Comparison of ENCODE assay signal across 8 cellular contexts in genomic region chr13:110952135-110952534, GRCh38. TPM values are rescaled to one million over a fixed set of nuclear protein-coding genes. Genes with fewer than 3 reads are reported as not detected.
DNase-seq lines count a peak whose midpoint lies in the region; ATAC-seq, FAIRE-seq and TF ChIP-seq lines count a peak whose summit lies in the region.
"Not testable (repeated sequence)": the region's sequence is repeated elsewhere in the genome, so short reads cannot be mapped to it uniquely, and the experiment has no call there.

No MANE protein-coding gene starts in this region.

- ATAC-seq in GM19372 (IDR thresholded peaks at IDR 0.05; ENCODE audit: low read depth, unreplicated experiment) (peak; percentile 56), GM21723 (IDR thresholded peaks at IDR 0.05; ENCODE audit: unreplicated experiment) (peak; percentile 56), HG02884 (IDR thresholded peaks at IDR 0.05; ENCODE audit: unreplicated experiment) (peak; percentile 63), HG03442 (IDR thresholded peaks at IDR 0.05; ENCODE audit: unreplicated experiment) (peak; percentile 83), RWPE2 (ENCODE audit: low read depth) (peak; percentile 18)
- ATAC-seq in activated naive CD4-positive, alpha-beta T cell treated with anti-CD3 and anti-CD28 coated beads, Interleukin-2, amount 50 U/mL, for 72 hours: peak; percentile 84 to 88
- peak; percentile 94 for ATAC-seq in stimulated activated effector memory CD8-positive, alpha-beta T cell treated with anti-CD3 and anti-CD28 coated beads, Interleukin-12 subunit alpha, Interleukin-12 subunit beta, amount 100 ng/mL, for 72 hours

- not testable (repeated sequence) for H3K4me3 Mint-ChIP-seq in stimulated activated effector memory CD8-positive, alpha-beta T cell treated with anti-CD3 and anti-CD28 coated beads, Interleukin-12 subunit alpha, Interleukin-12 subunit beta, amount 100 ng/mL, for 72 hours

- H3K4me3 ChIP-seq in RWPE2 (ENCODE audit: severe bottlenecking): not testable (repeated sequence)

- not testable (repeated sequence) for H3K36me3 ChIP-seq in RWPE2 (ENCODE audit: low read depth)

- H3K9me3 ChIP-seq in RWPE2 (ENCODE audit: severe bottlenecking): not testable (repeated sequence)

- DNase-seq in GM18507 (ENCODE audit: extremely low spot score, insufficient read length, low read depth); RWPE2 (ENCODE audit: low spot score); activated naive CD4-positive, alpha-beta T cell treated with anti-CD3 and anti-CD28 coated beads, Interleukin-2, amount 50 U/mL, for 72 hours (ENCODE audit: low spot score in 2 of 2): not testable (repeated sequence)
- peak in 1 of 2 donors; percentile 49 for DNase-seq in stimulated activated effector memory CD8-positive, alpha-beta T cell treated with anti-CD3 and anti-CD28 coated beads, Interleukin-12 subunit alpha, Interleukin-12 subunit beta, amount 100 ng/mL, for 72 hours (ENCODE audit: low spot score in 2 of 2)

- H3K36me3 Mint-ChIP-seq in activated naive CD4-positive, alpha-beta T cell treated with anti-CD3 and anti-CD28 coated beads, Interleukin-2, amount 50 U/mL, for 72 hours; stimulated activated effector memory CD8-positive, alpha-beta T cell treated with anti-CD3 and anti-CD28 coated beads, Interleukin-12 subunit alpha, Interleukin-12 subunit beta, amount 100 ng/mL, for 72 hours: not testable (repeated sequence)

- H3K4me1 Mint-ChIP-seq in stimulated activated effector memory CD8-positive, alpha-beta T cell treated with anti-CD3 and anti-CD28 coated beads, Interleukin-12 subunit alpha, Interleukin-12 subunit beta, amount 100 ng/mL, for 72 hours: peaks cover 11% of the 10 kb centered on the region

- H3K27me3 ChIP-seq in RWPE2 (ENCODE audit: insufficient read depth, poor library complexity, severe bottlenecking): not testable (repeated sequence)

- peak overlapping the region; percentile 19 for H3K27ac ChIP-seq in RWPE2 (ENCODE audit: poor library complexity, severe bottlenecking)

- not testable (repeated sequence) for TF ChIP-seq CTCF in RWPE2 (IDR thresholded peaks at IDR 0.05; ENCODE audit: poor library complexity, severe bottlenecking)

- H3K9me3 Mint-ChIP-seq in activated naive CD4-positive, alpha-beta T cell treated with anti-CD3 and anti-CD28 coated beads, Interleukin-2, amount 50 U/mL, for 72 hours; stimulated activated effector memory CD8-positive, alpha-beta T cell treated with anti-CD3 and anti-CD28 coated beads, Interleukin-12 subunit alpha, Interleukin-12 subunit beta, amount 100 ng/mL, for 72 hours: not testable (repeated sequence)

- H3K4me1 ChIP-seq in RWPE2 (ENCODE audit: insufficient read depth, poor library complexity, severe bottlenecking): not testable (repeated sequence)

- peak; percentile 77 for FAIRE-seq in GM18507 (lab: Jason Lieb, UNC)

- peak overlapping the region in 1 of 2 donors; percentile 83 for H3K27ac Mint-ChIP-seq in activated naive CD4-positive, alpha-beta T cell treated with anti-CD3 and anti-CD28 coated beads, Interleukin-2, amount 50 U/mL, for 72 hours
- H3K27ac Mint-ChIP-seq in stimulated activated effector memory CD8-positive, alpha-beta T cell treated with anti-CD3 and anti-CD28 coated beads, Interleukin-12 subunit alpha, Interleukin-12 subunit beta, amount 100 ng/mL, for 72 hours: not testable (repeated sequence)

RNA-seq across cellular contexts. Expression of gene ANKRD10, which starts 37.3 kb away (rescaled TPM):
- 100 to 1,000 TPM; 160 to 162 TPM for total RNA-seq in activated naive CD4-positive, alpha-beta T cell treated with anti-CD3 and anti-CD28 coated beads, Interleukin-2, amount 50 U/mL, for 72 hours

Comparison
In these comparisons a context has a peak if more than half of its experiments do, and no peak if none do; other contexts are left out.
1. ATAC-seq: peak in every context shown above with its lines; median percentile 94 in stimulated activated effector memory CD8-positive, alpha-beta T cell treated with anti-CD3 and anti-CD28 coated beads, Interleukin-12 subunit alpha, Interleukin-12 subunit beta, amount 100 ng/mL, for 72 hours; 86 in activated naive CD4-positive, alpha-beta T cell treated with anti-CD3 and anti-CD28 coated beads, Interleukin-2, amount 50 U/mL, for 72 hours; 83 in HG03442; 63 in HG02884; 56 in GM19372; 56 in GM21723; 18 in RWPE2.